ENCODE assay signal across 8 cellular contexts in genomic region chr10:16828114-16828568, GRCh38. TPM values are rescaled to one million over a fixed set of nuclear protein-coding genes. Genes with fewer than 3 reads are reported as not detected.
DNase-seq lines count a peak whose midpoint lies in the region; FAIRE-seq and TF ChIP-seq lines count a peak whose summit lies in the region.

No MANE protein-coding gene starts in this region.

- H3K9ac ChIP-seq in neural progenitor cell, result no peak overlapping the region

- WGBS in tibial nerve, 2 donors, result 10 to 15% methylated on average over 11 of the region's 11 CpGs

- no peak overlapping the region for H3K27ac Mint-ChIP-seq in neural progenitor cell

- TF ChIP-seq EP300 in tibial nerve (IDR thresholded peaks at IDR 0.05), result no peak

- H3K36me3 Mint-ChIP-seq in neural progenitor cell, result peaks cover 6% of the 10 kb centered on the region

- no peaks in the 10 kb centered on the region for H3K4me1 ChIP-seq in neural progenitor cell
- H3K4me1 ChIP-seq in tibial nerve, result peaks cover 0 to 24% (median 0%) of the 10 kb centered on the region in 4 donors

- TF ChIP-seq CTCF in GM20000 (IDR thresholded peaks at IDR 0.05; ENCODE audit: extremely low read depth, missing control alignments), result peak; percentile 38
- peak; percentile 55 for TF ChIP-seq CTCF in fibroblast of mammary gland (conservative IDR thresholded peaks at IDR 0.05; ENCODE audit: control insufficient read depth, insufficient read depth, low read depth, low read length)
- peak; percentile 75 for TF ChIP-seq CTCF in neural progenitor cell (IDR thresholded peaks at IDR 0.05)
- peak; percentile 46 to 68 (median 66) for TF ChIP-seq CTCF in tibial nerve (IDR thresholded peaks at IDR 0.05)

- no peak overlapping the region for H3K27ac ChIP-seq in neural progenitor cell
- peak overlapping the region in 2 of 4 donors; percentile 36 to 55 for H3K27ac ChIP-seq in tibial nerve

- TF ChIP-seq POLR2A in tibial nerve (IDR thresholded peaks at IDR 0.05), result no peak

- H3K27me3 ChIP-seq in neural progenitor cell, result no peaks in the 10 kb centered on the region
- no peaks in the 10 kb centered on the region for H3K27me3 ChIP-seq in tibial nerve

- H3K36me3 ChIP-seq in neural progenitor cell (no peaks in the 10 kb centered on the region), tibial nerve (peaks cover 0 to 12% (median 0%) of the 10 kb centered on the region in 3 donors)

- no peaks in the 10 kb centered on the region for H3K79me2 ChIP-seq in neural progenitor cell (ENCODE audit: low read depth)

- DNase-seq in DMS 273 (lab: John Stamatoyannopoulos, UW; ENCODE audit: unreplicated experiment) (peak; percentile 83), GM20000 (ENCODE audit: low spot score) (peak; percentile 21), HTR-8/SVneo (ENCODE audit: insufficient read length, low spot score) (peak; percentile 40), OCI-M1 (lab: John Stamatoyannopoulos, UW) (peak; percentile 90), fibroblast of mammary gland (ENCODE audit: low read depth) (peak; percentile 88), neural progenitor cell (ENCODE audit: low spot score) (peak; percentile 90), tibial nerve (ENCODE audit: low spot score in 2 of 2) (peak in 1 of 2 donors; percentile 54)
- peak; percentile 62 to 66 for DNase-seq in activated T-cell treated with anti-CD3 and anti-CD28 coated beads, Interleukin-2, amount 50 U/mL, for 48 hours

- no peak overlapping the region for H3K4me2 ChIP-seq in neural progenitor cell

- FAIRE-seq in HTR-8/SVneo (lab: Jason Lieb, UNC), result no peak

- H3K4me3 ChIP-seq in fibroblast of mammary gland (ENCODE audit: control insufficient read depth, low read depth, low read length) (no peak overlapping the region), neural progenitor cell (no peak overlapping the region), tibial nerve (no peak overlapping the region)

- peaks cover 3% of the 10 kb centered on the region for H3K4me1 Mint-ChIP-seq in neural progenitor cell

- peaks cover 5% of the 10 kb centered on the region for H3K9me3 Mint-ChIP-seq in neural progenitor cell

- H3K9me3 ChIP-seq in neural progenitor cell (ENCODE audit: low read depth), result no peaks in the 10 kb centered on the region
- H3K9me3 ChIP-seq in tibial nerve, result no peaks in the 10 kb centered on the region

- no peak overlapping the region for H2AFZ ChIP-seq in neural progenitor cell (replicated peaks)

- no peaks in the 10 kb centered on the region for H3F3A ChIP-seq in neural progenitor cell (ENCODE audit: low read depth)

- H4K20me1 ChIP-seq in neural progenitor cell (ENCODE audit: low read depth), result no peaks in the 10 kb centered on the region

- H3K27me3 Mint-ChIP-seq in neural progenitor cell (ENCODE audit: insufficient read depth, low read depth), result no peaks in the 10 kb centered on the region

- no peak overlapping the region for H3K4me3 Mint-ChIP-seq in neural progenitor cell

RNA-seq across cellular contexts. Expression of gene RSU1, which starts 10.9 kb away (rescaled TPM):
- total RNA-seq in neural progenitor cell (ENCODE audit: low replicate concordance) (9.6 and 18.5 TPM in 2 replicates), tibial nerve (10 to 100 TPM; 25.1 to 61.6 (median 44.7) TPM)
